Comparison of ENCODE assay signal across 8 cellular contexts in the genomic region with DNA sequence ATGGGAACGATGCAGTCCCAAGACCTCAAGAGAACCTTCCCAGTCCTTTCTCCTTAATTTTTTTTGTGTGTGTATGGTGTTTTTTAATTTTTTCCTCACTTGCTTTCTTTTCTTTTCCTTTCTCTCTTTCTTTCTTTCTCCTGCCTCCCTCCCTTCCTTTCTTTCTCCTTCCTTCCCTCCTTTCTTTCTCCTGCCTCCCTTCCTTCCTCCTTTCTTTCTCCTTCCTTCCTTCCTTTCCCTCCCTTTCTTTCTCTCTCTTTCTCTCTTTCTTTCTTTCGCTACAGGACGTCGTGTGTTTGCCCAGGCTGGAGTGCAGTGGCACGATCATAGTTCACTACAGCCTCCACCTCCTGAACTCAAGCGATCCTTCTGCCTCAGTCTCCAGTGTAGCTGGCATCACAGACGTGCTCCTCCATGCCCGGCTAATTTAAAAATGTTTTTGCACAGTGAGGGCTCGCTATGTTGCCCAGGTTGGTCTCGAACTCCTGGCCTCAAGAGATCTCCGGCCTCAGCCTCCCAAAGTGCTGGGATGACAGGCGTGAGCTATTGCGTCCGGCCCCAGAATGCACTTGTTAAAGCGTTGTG. TPM values are rescaled to one million over a fixed set of nuclear protein-coding genes. Genes with fewer than 3 reads are reported as not detected.
DNase-seq lines count a peak whose midpoint lies in the region; ATAC-seq, FAIRE-seq and TF ChIP-seq lines count a peak whose summit lies in the region.

No MANE protein-coding gene starts in this region.

- H3K79me1 ChIP-seq in mesenchymal stem cell (replicated peaks; ENCODE audit: low read length, poor library complexity, severe bottlenecking), result peaks cover 4% of the 10 kb centered on the region

- BruUV-seq in K562 (replicated peaks; lab: Mats Ljungman, UMichigan), result no TSS peak

- in situ Hi-C loops in K562 (cut with MboI), result no loop called here

- no peak for TF ChIP-seq RAD21 in K562 (CRISPR knock-in tag; conservative IDR thresholded peaks at IDR 0.05 in 1 of 2, IDR thresholded peaks at IDR 0.05 in 1 of 2)

- intact Hi-C loops in K562 (cut with micrococcal nuclease), result loop anchor here (10.0 kb wide), 2 partner anchors 219 to 389 kb away; a partner anchor contains a TSS

- TF ChIP-seq POLR2A in K562 (conservative IDR thresholded peaks at IDR 0.05) (no peak), tibial nerve (IDR thresholded peaks at IDR 0.05) (no peak)

- H3K9ac ChIP-seq in K562 (ENCODE audit: insufficient read depth in 1 of 2, low read depth in 2 of 2, low read length in 2 of 2) (peak overlapping the region; percentile 51 to 94), mesenchymal stem cell (ENCODE audit: low read length) (peak overlapping the region; percentile 88)

- H3K27ac Mint-ChIP-seq in activated naive CD4-positive, alpha-beta T cell treated with anti-CD3 and anti-CD28 coated beads, Interleukin-2, amount 10 ng/mL, durations not matched to agents 7 days and 5 days, result peak overlapping the region; percentile 88

- H2AK5ac ChIP-seq in mesenchymal stem cell (ENCODE audit: low read length, severe bottlenecking), result no peak overlapping the region

- no peak overlapping the region for H3K23ac ChIP-seq in mesenchymal stem cell (ENCODE audit: low read length in 2 of 2)

- peak overlapping the region in 1 of 2 experiments; percentile 27 for H3K4ac ChIP-seq in mesenchymal stem cell (ENCODE audit: low read depth in 1 of 2, low read length in 2 of 2)

- peaks cover 4% of the 10 kb centered on the region for H3K36me3 Mint-ChIP-seq in activated naive CD4-positive, alpha-beta T cell treated with anti-CD3 and anti-CD28 coated beads, Interleukin-2, amount 10 ng/mL, durations not matched to agents 7 days and 5 days

- H3K79me2 ChIP-seq in K562 (ENCODE audit: control insufficient read depth, insufficient read depth, low read length), result peaks cover 26% of the 10 kb centered on the region

- H4K91ac ChIP-seq in mesenchymal stem cell (ENCODE audit: low read length), result no peak overlapping the region

- no peak overlapping the region for H2BK120ac ChIP-seq in mesenchymal stem cell (ENCODE audit: low read depth, low read length)

- H3K4me3 ChIP-seq in K562, result peak overlapping the region; percentile 91; the same call in 1 of the 2 replicates
- peak overlapping the region; percentile 77 to 83 for H3K4me3 ChIP-seq in mesenchymal stem cell (ENCODE audit: insufficient read depth in 1 of 2, low read depth in 1 of 2, low read length in 2 of 2)
- peak overlapping the region; percentile 47 to 77 (median 57) for H3K4me3 ChIP-seq in tibial nerve

- TF ChIP-seq CTCF in K562 (IDR thresholded peaks at IDR 0.05 in 2 of 3, conservative IDR thresholded peaks at IDR 0.05 in 1 of 3; ENCODE audit: insufficient read depth in 2 of 3, low read depth in 1 of 3, low read length in 3 of 3) (no peak), tibial nerve (IDR thresholded peaks at IDR 0.05) (no peak)

- H2BK5ac ChIP-seq in mesenchymal stem cell (ENCODE audit: low read depth, low read length, poor library complexity, severe bottlenecking), result no peak overlapping the region

- H2BK15ac ChIP-seq in mesenchymal stem cell (ENCODE audit: low read depth, poor library complexity, severe bottlenecking), result no peak overlapping the region

- CTCF ChIA-PET in activated naive CD4-positive, alpha-beta T cell treated with anti-CD3 and anti-CD28 coated beads, Interleukin-2, amount 10 ng/mL, durations not matched to agents 7 days and 5 days (lab: Charles Lee), result interaction anchor here (0.6 to 1.7 kb wide), 6 partner anchors 15 to 370 kb away, joined by 3 to 5 read pairs (median 4); no protein-coding TSS in a partner anchor
- CTCF ChIA-PET in K562 (lab: Yijun Ruan, JAX; ENCODE audit: low intra/inter-chr PET ratio), result interaction anchor here (0.6 kb wide), 1 partner anchor 121 kb away, joined by 3 read pairs; no protein-coding TSS in a partner anchor

- H2AFZ ChIP-seq in K562 (ENCODE audit: low read depth, low read length) (peak overlapping the region; percentile 91), mesenchymal stem cell (ENCODE audit: low read depth, low read length) (no peak overlapping the region)

- peaks cover 13% of the 10 kb centered on the region for H3K36me3 ChIP-seq in K562 (ENCODE audit: control insufficient read depth, insufficient read depth, low read length)
- peaks cover 6 to 10% of the 10 kb centered on the region in 2 experiments for H3K36me3 ChIP-seq in mesenchymal stem cell (ENCODE audit: control insufficient read depth in 1 of 2, insufficient read depth in 2 of 2, low read depth in 1 of 2, low read length in 2 of 2)
- peaks cover 0 to 23% (median 0%) of the 10 kb centered on the region in 3 donors for H3K36me3 ChIP-seq in tibial nerve

- no peak for DNase-seq in activated naive CD4-positive, alpha-beta T cell treated with anti-CD3 and anti-CD28 coated beads, Interleukin-2, amount 10 ng/mL, durations not matched to agents 7 days and 5 days
- no peak for DNase-seq in activated naive CD4-positive, alpha-beta T cell treated with Interleukin-2 at 50 U/mL for 16 hours
- no peak for DNase-seq in K562 (ENCODE audit: extremely low read depth in 1 of 4, low spot score in 3 of 4)
- DNase-seq in mesenchymal stem cell, result no peak
- DNase-seq in tibial nerve (ENCODE audit: low spot score in 2 of 2), result no peak
- DNase-seq in NCI-H128 (lab: John Stamatoyannopoulos, UW; ENCODE audit: unreplicated experiment), result no peak
- DNase-seq in HTR-8/SVneo (ENCODE audit: insufficient read length, low spot score), result no peak

- H4K8ac ChIP-seq in mesenchymal stem cell (ENCODE audit: low read length), result peak overlapping the region; percentile 45

- peaks cover 22% of the 10 kb centered on the region for H3K4me1 Mint-ChIP-seq in activated naive CD4-positive, alpha-beta T cell treated with anti-CD3 and anti-CD28 coated beads, Interleukin-2, amount 10 ng/mL, durations not matched to agents 7 days and 5 days

- H3K27me3 ChIP-seq in K562 (ENCODE audit: control insufficient read depth in 2 of 2, insufficient read depth in 2 of 2, low read length in 2 of 2) (no peaks in the 10 kb centered on the region), mesenchymal stem cell (ENCODE audit: control insufficient read depth in 1 of 2, insufficient read depth in 1 of 2, low read length in 2 of 2) (no peaks in the 10 kb centered on the region), tibial nerve (no peaks in the 10 kb centered on the region)

- no peak for ATAC-seq in K562
- no peak for ATAC-seq in HG02885 (IDR thresholded peaks at IDR 0.05; ENCODE audit: poor library complexity, unreplicated experiment)

- H3K18ac ChIP-seq in mesenchymal stem cell (ENCODE audit: low read depth in 1 of 2, low read length in 2 of 2), result no peak overlapping the region

- no peaks in the 10 kb centered on the region for H3K9me3 Mint-ChIP-seq in activated naive CD4-positive, alpha-beta T cell treated with anti-CD3 and anti-CD28 coated beads, Interleukin-2, amount 10 ng/mL, durations not matched to agents 7 days and 5 days

- TF ChIP-seq EP300 in K562 (IDR thresholded peaks at IDR 0.05; ENCODE audit: low read length) (no peak), tibial nerve (IDR thresholded peaks at IDR 0.05) (no peak)

- WGBS in K562 (ENCODE audit: insufficient coverage, low coverage, missing lambda C conversion rate), result 63% methylated on average over 13 of the region's 15 CpGs
- WGBS in mesenchymal stem cell, result 93% methylated on average over 10 of the region's 15 CpGs
- 72 to 73% methylated on average over 15 of the region's 15 CpGs for WGBS in tibial nerve, 2 donors

- H3K4me2 ChIP-seq in K562 (ENCODE audit: insufficient read depth, low read length), result peak overlapping the region; percentile 87
- H3K4me2 ChIP-seq in mesenchymal stem cell (ENCODE audit: low read length, poor library complexity, severe bottlenecking), result peak overlapping the region; percentile 80

- FAIRE-seq in K562 (lab: Jason Lieb, UNC) (no peak), HTR-8/SVneo (lab: Jason Lieb, UNC) (no peak)

- H3K27me3 Mint-ChIP-seq in activated naive CD4-positive, alpha-beta T cell treated with anti-CD3 and anti-CD28 coated beads, Interleukin-2, amount 10 ng/mL, durations not matched to agents 7 days and 5 days, result no peaks in the 10 kb centered on the region

- peak overlapping the region; percentile 75 for H3K4me3 Mint-ChIP-seq in activated naive CD4-positive, alpha-beta T cell treated with anti-CD3 and anti-CD28 coated beads, Interleukin-2, amount 10 ng/mL, durations not matched to agents 7 days and 5 days

- POLR2A ChIA-PET in K562 (lab: Yijun Ruan, JAX), result interaction anchor here (0.7 kb wide), 1 partner anchor 9 kb away, joined by 3 read pairs; no protein-coding TSS in a partner anchor

- peak overlapping the region; percentile 68; the same call in 1 of the 3 replicates for H3K27ac ChIP-seq in K562 (ENCODE audit: extremely low read depth, low read depth, low read length)
- peak overlapping the region; percentile 77 for H3K27ac ChIP-seq in mesenchymal stem cell (ENCODE audit: low read length, poor library complexity, severe bottlenecking)
- peak overlapping the region; percentile 16 to 97 (median 94) for H3K27ac ChIP-seq in tibial nerve

- no peak overlapping the region for H3K14ac ChIP-seq in mesenchymal stem cell (ENCODE audit: low read length in 2 of 2)

- H3K9me3 ChIP-seq in K562 (replicated peaks; ENCODE audit: control insufficient read depth, insufficient read depth, low read depth, low read length) (no peaks in the 10 kb centered on the region), mesenchymal stem cell (ENCODE audit: control insufficient read depth, low read length) (no peaks in the 10 kb centered on the region), tibial nerve (no peaks in the 10 kb centered on the region)

- H2BK12ac ChIP-seq in mesenchymal stem cell (ENCODE audit: low read length in 2 of 2), result no peak overlapping the region

- H3K4me1 ChIP-seq in K562 (replicated peaks in 1 of 2; ENCODE audit: control insufficient read depth in 2 of 2, insufficient read depth in 2 of 2, low read length in 2 of 2) (peaks cover 12 to 13% of the 10 kb centered on the region in 2 experiments; a peak in 4 of 5 replicates), mesenchymal stem cell (ENCODE audit: control insufficient read depth, insufficient read depth, low read depth, low read length) (peaks cover 5% of the 10 kb centered on the region), tibial nerve (peaks cover 0 to 28% (median 7%) of the 10 kb centered on the region in 4 donors)

- H3K9me1 ChIP-seq in K562 (ENCODE audit: control insufficient read depth, insufficient read depth, low read length), result no peaks in the 10 kb centered on the region

- no peaks in the 10 kb centered on the region for H4K20me1 ChIP-seq in K562 (replicated peaks; ENCODE audit: control insufficient read depth, insufficient read depth, low read length)

RNA-seq across cellular contexts. Expression of a gene that starts 0.7 kb away (rescaled TPM):
- 39.0 and 69.5 TPM in 2 replicates for total RNA-seq in K562 (2011; cell fraction: chromatin; rRNA removed; ENCODE audit: low replicate concordance)
- total RNA-seq in K562 (2011; cell fraction: nucleolus; rRNA removed), result 43.2 and 44.0 TPM in 2 replicates
- total RNA-seq in K562 (2011; cell fraction: nucleoplasm; rRNA removed), result 62.8 and 87.3 TPM in 2 replicates
- total RNA-seq in K562 (2014; rRNA removed), result 46.0 and 73.7 TPM in 2 replicates
- 68.4 and 77.2 TPM in 2 replicates for total RNA-seq in K562 (2014; rRNA removed; fragmentation: Illumina TruSeq; extraction: Trizol)
- 61.3 and 62.8 TPM in 2 replicates for total RNA-seq in K562 (2015; rRNA removed; fragmentation: Illumina TruSeq; extraction: Trizol)
- 52.5 and 52.7 TPM in 2 replicates for total RNA-seq in K562 (2021)
- 100 and 107 TPM in 2 replicates for polyA plus RNA-seq in K562 (2011; rRNA removed)
- 23.7 and 44.2 TPM in 2 replicates for polyA plus RNA-seq in K562 (2011; cell fraction: cytosol; rRNA removed)
- polyA plus RNA-seq in K562 (2011; cell fraction: nucleus; rRNA removed), result 25.7 and 44.6 TPM in 2 replicates
- 42.3 and 52.0 TPM in 2 replicates for polyA plus RNA-seq in K562 (2012)
- 65.8 and 79.4 TPM in 2 replicates for polyA plus RNA-seq in K562 (2014; fragmentation: Illumina TruSeq; extraction: Trizol)
- polyA plus RNA-seq in K562 (2014; fragmentation: Nextera tagmentation; extraction: Ambion mirVana), result 10 to 100 TPM; 24.9 to 30.4 TPM
- polyA plus RNA-seq in K562 (2014; rRNA removed), result 53.0 and 53.9 TPM in 2 replicates
- 70.9 and 89.4 TPM in 2 replicates for polyA minus RNA-seq in K562 (2011; rRNA and poly(A)+ RNA removed)
- 24.7 and 34.9 TPM in 2 replicates for polyA minus RNA-seq in K562 (2011; cell fraction: cytosol; rRNA and poly(A)+ RNA removed)
- polyA minus RNA-seq in K562 (2011; cell fraction: nucleus; rRNA and poly(A)+ RNA removed), result 44.0 and 55.2 TPM in 2 replicates
- polyA plus RNA-seq in mesenchymal stem cell (2013, experiment 1 of 2), result 51.8 TPM
- 55.2 TPM for polyA plus RNA-seq in mesenchymal stem cell (2013, experiment 2 of 2)
- total RNA-seq in tibial nerve, result 10 to 100 TPM; 54.4 to 61.0 (median 59.0) TPM

RNA-seq across cellular contexts. Expression of a gene that starts 12.0 kb away (rescaled TPM):
- 13.1 and 15.3 TPM in 2 replicates for total RNA-seq in K562 (2011; cell fraction: chromatin; rRNA removed; ENCODE audit: low replicate concordance)
- 15.3 and 19.8 TPM in 2 replicates for total RNA-seq in K562 (2011; cell fraction: nucleolus; rRNA removed)
- 22.7 and 32.4 TPM in 2 replicates for total RNA-seq in K562 (2011; cell fraction: nucleoplasm; rRNA removed)
- total RNA-seq in K562 (2014; rRNA removed), result 25.9 and 32.8 TPM in 2 replicates
- total RNA-seq in K562 (2014; rRNA removed; fragmentation: Illumina TruSeq; extraction: Trizol), result 43.9 and 45.4 TPM in 2 replicates
- 37.9 and 43.9 TPM in 2 replicates for total RNA-seq in K562 (2015; rRNA removed; fragmentation: Illumina TruSeq; extraction: Trizol)
- 37.7 and 39.8 TPM in 2 replicates for total RNA-seq in K562 (2021)
- polyA plus RNA-seq in K562 (2011; rRNA removed), result 37.7 and 53.4 TPM in 2 replicates
- 18.1 and 20.7 TPM in 2 replicates for polyA plus RNA-seq in K562 (2011; cell fraction: cytosol; rRNA removed)
- 9.8 and 12.5 TPM in 2 replicates for polyA plus RNA-seq in K562 (2011; cell fraction: nucleus; rRNA removed)
- 16.7 and 44.2 TPM in 2 replicates for polyA plus RNA-seq in K562 (2012)
- 34.0 and 35.9 TPM in 2 replicates for polyA plus RNA-seq in K562 (2014; fragmentation: Illumina TruSeq; extraction: Trizol)
- polyA plus RNA-seq in K562 (2014; fragmentation: Nextera tagmentation; extraction: Ambion mirVana), result 10 to 100 TPM; 98.1 to 99.3 TPM
- 33.1 and 43.3 TPM in 2 replicates for polyA plus RNA-seq in K562 (2014; rRNA removed)
- polyA minus RNA-seq in K562 (2011; rRNA and poly(A)+ RNA removed), result 13.1 and 17.1 TPM in 2 replicates
- polyA minus RNA-seq in K562 (2011; cell fraction: cytosol; rRNA and poly(A)+ RNA removed), result 8.9 and 9.4 TPM in 2 replicates
- 7.0 and 9.0 TPM in 2 replicates for polyA minus RNA-seq in K562 (2011; cell fraction: nucleus; rRNA and poly(A)+ RNA removed)
- 14.6 TPM for polyA plus RNA-seq in mesenchymal stem cell (2013, experiment 1 of 2)
- 15.8 TPM for polyA plus RNA-seq in mesenchymal stem cell (2013, experiment 2 of 2)
- total RNA-seq in tibial nerve, result 1 to 10 TPM; 2.2 to 7.5 (median 3.8) TPM
